In genomic region chr1:208335386-208335785, GRCh38 we compare ENCODE assay signal across 31 cellular contexts.
"Had no signal": no experiment of that assay in that cellular context is flagged by ENCODE, and none has a peak within 500 bp of the region (broad histone marks: within the 10 kb centered on the region; RNA-seq: fewer than 3 reads in every experiment).

No MANE protein-coding gene starts in this region.

- H3K36me3 Mint-ChIP-seq: activated naive CD8-positive, alpha-beta T cell; immature natural killer cell; natural killer cell; stimulated activated naive B cell treated with anti-CD40 and anti-IgM and Interleukin-4, amounts not matched to agents 10 μg/mL and 1 μg/mL and 100 μg/mL, for 72 hours had no signal

- H3K9me3 Mint-ChIP-seq: activated B cell treated with CpG ODN at 0.5 μM for 24 hours; activated T-cell treated with anti-CD3 and anti-CD28 coated beads, Interleukin-2, amount 50 U/mL, for 24 hours; activated T-helper 2 cell treated with anti-CD3 and anti-CD28 coated beads, Interferon-gamma antibody, Interleukin-2, Interleukin-4, amounts not matched to agents 10 μg/mL and 5 μg/mL and 100 μg/mL, durations not matched to agents 14 hours and 24 hours and 36 hours; central memory CD8-positive, alpha-beta T cell; natural killer cell; stimulated activated naive B cell treated with anti-CD40 and anti-IgM and Interleukin-4, amounts not matched to agents 10 μg/mL and 1 μg/mL and 100 μg/mL, for 72 hours; T-helper 1 cell treated with Interleukin-12 subunit alpha and Interleukin-12 subunit beta and Interleukin-4 antibody, amounts not matched to agents 30 μg/mL and 1 μg/mL, for 36 hours had no signal

- ATAC-seq: activated CD4-positive, alpha-beta T cell treated with anti-CD3 and anti-CD28 coated beads for 36 hours; heart left ventricle; natural killer cell; stimulated activated naive B cell treated with anti-CD40 and anti-IgM and Interleukin-4, amounts not matched to agents 10 μg/mL and 1 μg/mL and 100 μg/mL, for 72 hours had no signal

- H3K9me3 ChIP-seq: adrenal gland, ascending aorta, breast epithelium, heart left ventricle, left ventricle myocardium inferior, sigmoid colon, transverse colon, uterus had no signal

- H3K27ac ChIP-seq: adrenal gland, ascending aorta, breast epithelium, coronary artery, epithelial cell of prostate, heart left ventricle, left ventricle myocardium inferior, sigmoid colon, transverse colon, uterus had no signal

- H3K4me1 ChIP-seq: ascending aorta, breast epithelium, heart left ventricle, left ventricle myocardium inferior, sigmoid colon, transverse colon, uterus had no signal

- H3K4me3 Mint-ChIP-seq: activated B cell treated with CpG ODN at 0.5 μM for 24 hours; activated CD4-positive, alpha-beta T cell treated with anti-CD3 and anti-CD28 coated beads for 36 hours; activated naive CD8-positive, alpha-beta T cell; activated T-cell treated with anti-CD3 and anti-CD28 coated beads, Interleukin-2, amount 50 U/mL, for 24 hours; central memory CD8-positive, alpha-beta T cell; immature natural killer cell; natural killer cell; stimulated activated naive B cell treated with anti-CD40 and anti-IgM and Interleukin-4, amounts not matched to agents 10 μg/mL and 1 μg/mL and 100 μg/mL, for 72 hours; T-helper 1 cell treated with Interleukin-12 subunit alpha and Interleukin-12 subunit beta and Interleukin-4 antibody, amounts not matched to agents 30 μg/mL and 1 μg/mL, for 36 hours had no signal

- H3K4me1 Mint-ChIP-seq: activated B cell treated with CpG ODN at 0.5 μM for 24 hours; activated CD4-positive, alpha-beta T cell treated with anti-CD3 and anti-CD28 coated beads for 36 hours; central memory CD8-positive, alpha-beta T cell; immature natural killer cell; natural killer cell had no signal

- H3K4me3 ChIP-seq: adrenal gland, ascending aorta, breast epithelium, coronary artery, heart left ventricle, left ventricle myocardium inferior, sigmoid colon, smooth muscle cell, transverse colon, uterus had no signal

- H3K27me3 ChIP-seq: adrenal gland, ascending aorta, breast epithelium, sigmoid colon, transverse colon, uterus had no signal

- H3K4me2 ChIP-seq: smooth muscle cell had no signal

- H3K27ac Mint-ChIP-seq: activated B cell treated with CpG ODN at 0.5 μM for 24 hours; activated CD4-positive, alpha-beta T cell treated with anti-CD3 and anti-CD28 coated beads for 36 hours; activated naive CD8-positive, alpha-beta T cell; activated T-cell treated with anti-CD3 and anti-CD28 coated beads, Interleukin-2, amount 50 U/mL, for 24 hours; activated T-helper 2 cell treated with anti-CD3 and anti-CD28 coated beads, Interferon-gamma antibody, Interleukin-2, Interleukin-4, amounts not matched to agents 10 μg/mL and 5 μg/mL and 100 μg/mL, durations not matched to agents 14 hours and 24 hours and 36 hours; immature natural killer cell; natural killer cell; stimulated activated naive B cell treated with anti-CD40 and anti-IgM and Interleukin-4, amounts not matched to agents 10 μg/mL and 1 μg/mL and 100 μg/mL, for 72 hours; T-helper 1 cell treated with Interleukin-12 subunit alpha and Interleukin-12 subunit beta and Interleukin-4 antibody, amounts not matched to agents 30 μg/mL and 1 μg/mL, for 36 hours had no signal

- DNase-seq: activated B cell treated with CpG ODN at 0.5 μM for 24 hours; activated CD4-positive, alpha-beta T cell treated with anti-CD3 and anti-CD28 coated beads for 36 hours; activated CD4-positive, alpha-beta T cell treated with anti-CD3 and anti-CD28 coated beads, Interleukin-2, amount 50 U/mL, for 4 hours; activated CD8-positive, alpha-beta memory T cell treated with anti-CD3 and anti-CD28 coated beads for 24 hours; activated CD8-positive, alpha-beta memory T cell treated with anti-CD3 and anti-CD28 coated beads, Interleukin-2, amount 50 U/mL, for 4 hours; activated naive CD4-positive, alpha-beta T cell; activated T-cell treated with anti-CD3 and anti-CD28 coated beads, Interleukin-2, amount 50 U/mL, for 24 hours; adrenal gland; heart left ventricle; immature natural killer cell; kidney glomerular epithelial cell; left ventricle myocardium inferior; midbrain; natural killer cell; posterior cingulate gyrus; sigmoid colon; stimulated activated CD4-positive, alpha-beta T cell treated with anti-CD3 and anti-CD28 coated beads, Interleukin-2, amount 100 ng/mL, for 48 hours; stimulated activated CD8-positive, alpha-beta memory T cell treated with anti-CD3 and anti-CD28 coated beads, Interleukin-4, amount 100 ng/mL, for 48 hours; stimulated activated naive B cell treated with anti-CD40 and anti-IgM and Interleukin-4, amounts not matched to agents 10 μg/mL and 1 μg/mL and 100 μg/mL, for 72 hours; T1000; transverse colon; uterus had no signal

- H3K36me3 ChIP-seq: adrenal gland, ascending aorta, breast epithelium, heart left ventricle, left ventricle myocardium inferior, sigmoid colon, transverse colon, uterus had no signal
